ENCODE assay signal across 18 cellular contexts in the genomic region with DNA sequence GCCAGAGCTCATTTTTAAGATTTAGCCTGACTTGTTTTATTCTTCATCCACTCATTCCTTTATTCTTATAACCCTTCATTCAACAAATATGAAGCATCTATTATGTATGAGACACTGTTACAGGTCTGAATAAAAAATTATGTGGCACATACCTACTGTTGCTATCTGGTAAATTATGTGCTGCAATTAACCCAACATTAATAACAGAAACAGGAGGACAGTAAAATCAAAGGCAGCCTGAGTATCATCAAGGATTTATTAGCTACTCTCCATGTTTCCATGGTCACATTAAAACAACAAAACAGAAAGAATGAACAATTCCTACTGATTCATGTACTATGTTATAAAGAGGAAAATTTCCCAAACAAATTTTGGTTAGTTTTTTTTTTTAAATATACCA.
"Had no signal": no experiment of that assay in that cellular context is flagged by ENCODE, and none has a peak within 500 bp of the region (broad histone marks: within the 10 kb centered on the region; RNA-seq: fewer than 3 reads in every experiment).

No MANE protein-coding gene starts in this region.

- H3K4me3 ChIP-seq: coronary artery, gastrocnemius medialis, lung, right atrium auricular region, sigmoid colon, skin epidermis, stomach, thoracic aorta, transverse colon had no signal

- H3K36me3 ChIP-seq: gastrocnemius medialis, neutrophil, right atrium auricular region, sigmoid colon, stomach, thoracic aorta, transverse colon had no signal

- ATAC-seq: esophagus mucosa; gastrocnemius medialis; left ventricle myocardium superior; naive thymus-derived CD4-positive, alpha-beta T cell had no signal

- H3K4me1 Mint-ChIP-seq: naive thymus-derived CD4-positive, alpha-beta T cell had no signal

- H3K4me3 Mint-ChIP-seq: naive thymus-derived CD4-positive, alpha-beta T cell had no signal

- H3K27ac ChIP-seq: coronary artery, gastrocnemius medialis, neutrophil, right atrium auricular region, skin epidermis, stomach, thoracic aorta, transverse colon had no signal

- H3K27ac Mint-ChIP-seq: naive thymus-derived CD4-positive, alpha-beta T cell had no signal

- H3K4me1 ChIP-seq: right atrium auricular region, stomach, transverse colon had no signal

- H3K9me3 ChIP-seq: gastrocnemius medialis, neutrophil, right atrium auricular region, sigmoid colon, stomach, thoracic aorta, transverse colon had no signal

- DNase-seq: effector CD8-positive, alpha-beta T cell; gastrocnemius medialis; glutamatergic neuron; islet precursor cell; left ventricle myocardium superior; naive thymus-derived CD4-positive, alpha-beta T cell; sigmoid colon; stimulated activated naive CD4-positive, alpha-beta T cell; stomach; substantia nigra; transverse colon had no signal
